18 cellular contexts compared by ENCODE assay signal in genomic region chr6:165222315-165223025, GRCh38.
"Had no signal": no experiment of that assay in that cellular context is flagged by ENCODE, and none has a peak within 500 bp of the region (broad histone marks: within the 10 kb centered on the region; RNA-seq: fewer than 3 reads in every experiment).

No MANE protein-coding gene starts in this region.

- H3K4me3 Mint-ChIP-seq: activated naive CD4-positive, alpha-beta T cell treated with anti-CD3 and anti-CD28 coated beads, Interleukin-2, amount 50 U/mL, for 24 hours; naive B cell; stimulated activated naive CD8-positive, alpha-beta T cell treated with anti-CD3 and anti-CD28 coated beads, Interleukin-15, Interleukin-2, amounts not matched to agents 100 ng/mL and 50 ng/mL, for 24 hours had no signal

- H3K27me3 ChIP-seq: gastrocnemius medialis, heart right ventricle, testis had no signal

- H3K27ac Mint-ChIP-seq: activated naive CD4-positive, alpha-beta T cell treated with anti-CD3 and anti-CD28 coated beads, Interleukin-2, amount 50 U/mL, for 24 hours; naive B cell; stimulated activated naive CD8-positive, alpha-beta T cell treated with anti-CD3 and anti-CD28 coated beads, Interleukin-15, Interleukin-2, amounts not matched to agents 100 ng/mL and 50 ng/mL, for 24 hours had no signal

- H3K4me3 ChIP-seq: adrenal gland, gastrocnemius medialis, heart right ventricle, skin epidermis, testis had no signal

- H3K36me3 ChIP-seq: adrenal gland, gastrocnemius medialis, heart right ventricle had no signal

- ATAC-seq: gastrocnemius medialis, heart right ventricle had no signal

- H3K27me3 Mint-ChIP-seq: activated naive CD4-positive, alpha-beta T cell treated with anti-CD3 and anti-CD28 coated beads, Interleukin-2, amount 50 U/mL, for 24 hours; naive B cell; stimulated activated naive CD8-positive, alpha-beta T cell treated with anti-CD3 and anti-CD28 coated beads, Interleukin-15, Interleukin-2, amounts not matched to agents 100 ng/mL and 50 ng/mL, for 24 hours had no signal

- DNase-seq: activated CD4-positive, alpha-beta T cell treated with anti-CD3 and anti-CD28 coated beads for 1 hour; activated CD4-positive, alpha-beta T cell treated with anti-CD3 and anti-CD28 coated beads, Interleukin-2, amount 50 U/mL, for 48 hours; activated T-cell treated with anti-CD3 and anti-CD28 coated beads, Interleukin-2, amount 50 U/mL, for 1 hour; adrenal gland; gastrocnemius medialis; heart right ventricle; midbrain; naive B cell; retina; stimulated activated CD4-positive, alpha-beta T cell treated with anti-CD3 and anti-CD28 coated beads, Interleukin-4, amount 100 ng/mL, for 24 hours; T-helper 1 cell; T1000; testis had no signal

- H3K4me1 ChIP-seq: adrenal gland, testis had no signal

- H3K9me3 ChIP-seq: adrenal gland, gastrocnemius medialis, heart right ventricle, testis had no signal

- H3K27ac ChIP-seq: adrenal gland, epithelial cell of prostate, gastrocnemius medialis, heart right ventricle, skin epidermis, testis, VCaP had no signal

- H3K4me1 Mint-ChIP-seq: activated naive CD4-positive, alpha-beta T cell treated with anti-CD3 and anti-CD28 coated beads, Interleukin-2, amount 50 U/mL, for 24 hours; naive B cell had no signal
